12 cellular contexts compared by ENCODE assay signal in genomic region chr5:80231243-80231642, GRCh38. TPM values are rescaled to one million over a fixed set of nuclear protein-coding genes. Genes with fewer than 3 reads are reported as not detected.
A peak's percentile ranks its signal among the peaks of the same experiment; 100 is the strongest.
DNase-seq lines count a peak whose midpoint lies in the region; ATAC-seq and TF ChIP-seq lines count a peak whose summit lies in the region.
"Had no signal": no experiment of that assay in that cellular context is flagged by ENCODE, and none has a peak within 500 bp of the region (broad histone marks: within the 10 kb centered on the region; RNA-seq: fewer than 3 reads in every experiment).

No MANE protein-coding gene starts in this region.

- TF ChIP-seq CTCF in WTC11 (IDR thresholded peaks at IDR 0.05) = no peak

- H3K36me3 Mint-ChIP-seq in WTC11 = peaks cover 8% of the 10 kb centered on the region; the same call in 1 of the 2 replicates

- POLR2A ChIA-PET in WTC11 (lab: Charles Lee) = no interaction called here

- peak; percentile 27 for DNase-seq in ACHN
- DNase-seq in GM03348 (ENCODE audit: low spot score) = peak; percentile 51
- no peak for DNase-seq in WTC11 (ENCODE audit: low spot score)
- DNase-seq in glomerular visceral epithelial cell (ENCODE audit: extremely low spot score) = peak; percentile 65
- DNase-seq in left ventricle myocardium superior = no peak
- DNase-seq: activated T-cell treated with anti-CD3 and anti-CD28 coated beads, Interleukin-2, amount 50 U/mL, for 4 hours; DMS 273 treated with DMSO at 0.1 percent for 48 hours; NCI-H82 had no signal

- intact Hi-C loops in left ventricle myocardium superior (cut with micrococcal nuclease) = no loop called here

- H3K9me3 Mint-ChIP-seq in WTC11 = no peaks in the 10 kb centered on the region
- H3K9me3 Mint-ChIP-seq: activated T-cell treated with anti-CD3 and anti-CD28 coated beads, Interleukin-2, amount 50 U/mL, for 4 hours; T-helper 1 cell treated with Interleukin-12 subunit alpha and Interleukin-12 subunit beta and Interleukin-4 antibody, amounts not matched to agents 30 μg/mL and 1 μg/mL, for 36 hours had no signal

- H3K27me3 Mint-ChIP-seq in WTC11 (ENCODE audit: low read depth) = no peaks in the 10 kb centered on the region; the same call in 1 of the 2 replicates

- in situ Hi-C loops in ACHN (cut with HindIII; ENCODE audit: low pct_ligation_motif_present, low pct_unique_long_range_greater_than_20kb, low sequenced_read_pairs) = no loop called here

- peak overlapping the region; percentile 43; the same call in 1 of the 2 replicates for H3K27ac Mint-ChIP-seq in WTC11
- H3K27ac Mint-ChIP-seq: T-helper 1 cell treated with Interleukin-12 subunit alpha and Interleukin-12 subunit beta and Interleukin-4 antibody, amounts not matched to agents 30 μg/mL and 1 μg/mL, for 36 hours had no signal

- no peak overlapping the region for H3K4me3 Mint-ChIP-seq in WTC11
- H3K4me3 Mint-ChIP-seq: activated T-cell treated with anti-CD3 and anti-CD28 coated beads, Interleukin-2, amount 50 U/mL, for 4 hours; T-helper 1 cell treated with Interleukin-12 subunit alpha and Interleukin-12 subunit beta and Interleukin-4 antibody, amounts not matched to agents 30 μg/mL and 1 μg/mL, for 36 hours had no signal

- CTCF ChIA-PET in WTC11 (lab: Charles Lee) = no interaction called here

- H3K4me1 Mint-ChIP-seq in WTC11 = peaks cover 57% of the 10 kb centered on the region

- ATAC-seq in WTC11 = no peak
- no peak for ATAC-seq in HG03039 (IDR thresholded peaks at IDR 0.05; ENCODE audit: unreplicated experiment)
- ATAC-seq in left ventricle myocardium superior = no peak
- no peak for ATAC-seq in HG02571 (IDR thresholded peaks at IDR 0.05; ENCODE audit: unreplicated experiment)
- no peak for ATAC-seq in HG03439 (IDR thresholded peaks at IDR 0.05; ENCODE audit: unreplicated experiment)

TF ChIP-seq in WTC11, 78 proteins besides CTCF, POLR2A, EP300 and RAD21:
- TF ChIP-seq CBFB (CRISPR knock-in tag; IDR thresholded peaks at IDR 0.05; ENCODE audit: low read depth) = no peak
- no peak for TF ChIP-seq ZNF232 (CRISPR knock-in tag; IDR thresholded peaks at IDR 0.05)
- no peak for TF ChIP-seq MYBL2 (CRISPR knock-in tag; IDR thresholded peaks at IDR 0.05)
- TF ChIP-seq ZNF317 (CRISPR knock-in tag; IDR thresholded peaks at IDR 0.05; ENCODE audit: borderline replicate concordance, low read depth) = no peak
- no peak for TF ChIP-seq ZMAT4 (CRISPR knock-in tag; IDR thresholded peaks at IDR 0.05)
- no peak for TF ChIP-seq PREB (CRISPR knock-in tag; IDR thresholded peaks at IDR 0.05; ENCODE audit: borderline replicate concordance)
- no peak for TF ChIP-seq SP1 (CRISPR knock-in tag; conservative IDR thresholded peaks at IDR 0.05)
- TF ChIP-seq, protein P1, sequence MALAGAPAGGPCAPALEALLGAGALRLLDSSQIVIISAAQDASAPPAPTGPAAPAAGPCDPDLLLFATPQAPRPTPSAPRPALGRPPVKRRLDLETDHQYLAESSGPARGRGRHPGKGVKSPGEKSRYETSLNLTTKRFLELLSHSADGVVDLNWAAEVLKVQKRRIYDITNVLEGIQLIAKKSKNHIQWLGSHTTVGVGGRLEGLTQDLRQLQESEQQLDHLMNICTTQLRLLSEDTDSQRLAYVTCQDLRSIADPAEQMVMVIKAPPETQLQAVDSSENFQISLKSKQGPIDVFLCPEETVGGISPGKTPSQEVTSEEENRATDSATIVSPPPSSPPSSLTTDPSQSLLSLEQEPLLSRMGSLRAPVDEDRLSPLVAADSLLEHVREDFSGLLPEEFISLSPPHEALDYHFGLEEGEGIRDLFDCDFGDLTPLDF (CRISPR knock-in tag; IDR thresholded peaks at IDR 0.05) = no peak
- TF ChIP-seq PRRX2 (CRISPR knock-in tag; IDR thresholded peaks at IDR 0.05) = no peak
- TF ChIP-seq, protein P2, sequence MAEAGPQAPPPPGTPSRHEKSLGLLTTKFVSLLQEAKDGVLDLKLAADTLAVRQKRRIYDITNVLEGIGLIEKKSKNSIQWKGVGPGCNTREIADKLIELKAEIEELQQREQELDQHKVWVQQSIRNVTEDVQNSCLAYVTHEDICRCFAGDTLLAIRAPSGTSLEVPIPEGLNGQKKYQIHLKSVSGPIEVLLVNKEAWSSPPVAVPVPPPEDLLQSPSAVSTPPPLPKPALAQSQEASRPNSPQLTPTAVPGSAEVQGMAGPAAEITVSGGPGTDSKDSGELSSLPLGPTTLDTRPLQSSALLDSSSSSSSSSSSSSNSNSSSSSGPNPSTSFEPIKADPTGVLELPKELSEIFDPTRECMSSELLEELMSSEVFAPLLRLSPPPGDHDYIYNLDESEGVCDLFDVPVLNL (CRISPR knock-in tag; IDR thresholded peaks at IDR 0.05; ENCODE audit: borderline replicate concordance, low read depth) = no peak
- TF ChIP-seq JUN (CRISPR knock-in tag; IDR thresholded peaks at IDR 0.05) = no peak
- no peak for TF ChIP-seq ZNF281 (CRISPR knock-in tag; IDR thresholded peaks at IDR 0.05)
- TF ChIP-seq, protein P3, sequence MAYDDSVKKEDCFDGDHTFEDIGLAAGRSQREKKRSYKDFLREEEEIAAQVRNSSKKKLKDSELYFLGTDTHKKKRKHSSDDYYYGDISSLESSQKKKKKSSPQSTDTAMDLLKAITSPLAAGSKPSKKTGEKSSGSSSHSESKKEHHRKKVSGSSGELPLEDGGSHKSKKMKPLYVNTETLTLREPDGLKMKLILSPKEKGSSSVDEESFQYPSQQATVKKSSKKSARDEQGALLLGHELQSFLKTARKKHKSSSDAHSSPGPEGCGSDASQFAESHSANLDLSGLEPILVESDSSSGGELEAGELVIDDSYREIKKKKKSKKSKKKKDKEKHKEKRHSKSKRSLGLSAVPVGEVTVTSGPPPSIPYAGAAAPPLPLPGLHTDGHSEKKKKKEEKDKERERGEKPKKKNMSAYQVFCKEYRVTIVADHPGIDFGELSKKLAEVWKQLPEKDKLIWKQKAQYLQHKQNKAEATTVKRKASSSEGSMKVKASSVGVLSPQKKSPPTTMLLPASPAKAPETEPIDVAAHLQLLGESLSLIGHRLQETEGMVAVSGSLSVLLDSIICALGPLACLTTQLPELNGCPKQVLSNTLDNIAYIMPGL (CRISPR knock-in tag; IDR thresholded peaks at IDR 0.05) = no peak
- TF ChIP-seq MXD4 (CRISPR knock-in tag; IDR thresholded peaks at IDR 0.05; ENCODE audit: borderline replicate concordance) = no peak
- TF ChIP-seq ZNF671 (CRISPR knock-in tag; IDR thresholded peaks at IDR 0.05) = no peak
- no peak for TF ChIP-seq NR2C2 (CRISPR knock-in tag; IDR thresholded peaks at IDR 0.05)
TF ChIP-seq in WTC11: peak in this region for 0.

RNA-seq across cellular contexts. Expression of gene SERINC5, which starts 24.6 kb away (rescaled TPM):
- 128 to 139 TPM (median 139 TPM) in 3 replicates for total RNA-seq in WTC11 (2021)
- total RNA-seq in left ventricle myocardium superior = 13.7 TPM

Comparison
In these comparisons a context has a peak if more than half of its experiments do, and no peak if none do; other contexts are left out.
1. DNase-seq: peak in ACHN (single experiment), GM03348 (single experiment) and glomerular visceral epithelial cell (single experiment); none in WTC11 (single experiment) and left ventricle myocardium superior (single experiment).